In the genomic region with DNA sequence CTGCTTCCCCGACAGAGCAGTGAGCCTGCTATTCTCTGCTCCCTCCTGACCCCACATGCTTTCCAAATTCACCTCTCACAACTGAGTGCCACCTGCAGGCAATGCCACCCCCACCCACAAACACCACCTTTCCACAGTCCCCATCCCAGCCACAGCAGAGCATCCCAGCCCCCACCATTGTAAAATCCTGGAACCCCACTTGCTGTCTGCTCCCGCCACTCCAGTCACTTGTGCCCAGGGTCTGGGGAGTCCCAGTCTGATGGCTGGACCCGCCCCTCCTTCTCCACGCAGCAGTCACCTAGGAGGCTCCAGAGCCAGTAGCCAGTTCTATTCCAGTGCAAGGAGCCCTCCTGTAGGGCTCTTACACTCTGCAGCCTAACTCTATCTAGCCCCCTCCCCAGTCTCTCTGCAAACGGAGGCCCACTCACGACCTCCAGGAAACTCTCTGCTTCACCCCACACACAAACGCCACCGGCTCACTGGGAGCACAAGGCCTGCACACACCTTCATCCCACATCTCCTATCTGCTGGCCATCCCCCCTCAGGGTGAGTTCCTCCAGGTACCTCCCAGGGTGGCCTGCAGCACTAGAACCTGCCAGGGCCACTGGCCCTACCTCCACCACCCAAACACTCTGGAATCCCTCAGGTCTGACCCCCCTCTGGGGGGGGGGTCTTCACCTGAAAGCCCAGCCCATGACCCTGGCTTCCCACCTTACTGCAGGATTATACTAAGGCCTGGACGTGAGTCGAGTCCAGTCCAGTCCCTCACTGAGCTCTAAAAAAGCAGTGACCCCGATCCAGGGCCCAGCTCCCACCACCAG, we compare ENCODE assay signal across 8 cellular contexts. TPM values are rescaled to one million over a fixed set of nuclear protein-coding genes. Genes with fewer than 3 reads are reported as not detected.
DNase-seq lines count a peak whose midpoint lies in the region; ATAC-seq and TF ChIP-seq lines count a peak whose summit lies in the region.

No MANE protein-coding gene starts in this region.

- H3K9me3 ChIP-seq in SK-N-MC (ENCODE audit: low read depth, low read length) (no peaks in the 10 kb centered on the region), gastrocnemius medialis (no peaks in the 10 kb centered on the region)

- DNase-seq in GM12865 (ENCODE audit: low read depth) (no peak), SK-N-MC (ENCODE audit: low read depth, low spot score) (no peak), foreskin fibroblast (no peak), gastrocnemius medialis (no peak), NCI-H2196 (lab: John Stamatoyannopoulos, UW; ENCODE audit: unreplicated experiment) (no peak), SW480 (ENCODE audit: low spot score) (no peak)

- in situ Hi-C loops in gastrocnemius medialis (cut with MboI; ENCODE audit: low sequenced_read_pairs in 4 of 4): no loop called here

- peak overlapping the region; percentile 92 for H3K9ac ChIP-seq in SK-N-MC (ENCODE audit: insufficient read length)

- H3K36me3 ChIP-seq in SK-N-MC (ENCODE audit: insufficient read depth, low read length) (peaks cover 29% of the 10 kb centered on the region), gastrocnemius medialis (peaks cover 0 to 20% of the 10 kb centered on the region in 2 donors)

- peak overlapping the region; percentile 77 for H3K4me3 ChIP-seq in GM12865 (ENCODE audit: low read depth, low read length)
- peak overlapping the region; percentile 94 for H3K4me3 ChIP-seq in SK-N-MC
- peak overlapping the region; percentile 88 to 96 for H3K4me3 ChIP-seq in foreskin fibroblast (ENCODE audit: low read depth in 1 of 2, low read length in 2 of 2)
- H3K4me3 ChIP-seq in gastrocnemius medialis: peak overlapping the region; percentile 85 to 98 (median 94)

- peaks cover 32 to 41% of the 10 kb centered on the region in 2 donors for H3K4me1 ChIP-seq in gastrocnemius medialis

- TF ChIP-seq POLR2A in gastrocnemius medialis (IDR thresholded peaks at IDR 0.05): no peak

- TF ChIP-seq CTCF in GM12865 (IDR thresholded peaks at IDR 0.05; ENCODE audit: insufficient read depth, low read depth, low read length, missing control alignments): no peak
- TF ChIP-seq CTCF in foreskin fibroblast (IDR thresholded peaks at IDR 0.05; ENCODE audit: low read depth, low read length): no peak
- TF ChIP-seq CTCF in gastrocnemius medialis (IDR thresholded peaks at IDR 0.05 in 4 of 5, conservative IDR thresholded peaks at IDR 0.05 in 1 of 5): no peak

- ATAC-seq in gastrocnemius medialis: no peak
- no peak for ATAC-seq in GM19023 (IDR thresholded peaks at IDR 0.05; ENCODE audit: unreplicated experiment)
- ATAC-seq in GM18868 (IDR thresholded peaks at IDR 0.05; ENCODE audit: unreplicated experiment): no peak

- H3K27ac ChIP-seq in SK-N-MC (no peak overlapping the region), gastrocnemius medialis (peak overlapping the region; percentile 91 to 98 (median 96))

- H3K27me3 ChIP-seq in gastrocnemius medialis: no peaks in the 10 kb centered on the region

- intact Hi-C loops in gastrocnemius medialis (cut with DNase I; ENCODE audit: low total_unique reads): loop anchor here (5.0 kb wide), 2 partner anchors 106 to 121 kb away; no protein-coding TSS in a partner anchor

RNA-seq across cellular contexts. Expression of gene GNB1L, which starts 1.4 kb away (rescaled TPM):
- total RNA-seq in gastrocnemius medialis: 1 to 10 TPM; 4.4 to 9.6 (median 6.7) TPM

RNA-seq across cellular contexts. Expression of gene RTL10, which starts 1.4 kb away (rescaled TPM):
- total RNA-seq in gastrocnemius medialis: 10 to 100 TPM in 1 of 4 donors, 1 to 10 TPM in 3; 3.5 to 12.8 (median 5.0) TPM
